27 cellular contexts compared by ENCODE assay signal in the genomic region with DNA sequence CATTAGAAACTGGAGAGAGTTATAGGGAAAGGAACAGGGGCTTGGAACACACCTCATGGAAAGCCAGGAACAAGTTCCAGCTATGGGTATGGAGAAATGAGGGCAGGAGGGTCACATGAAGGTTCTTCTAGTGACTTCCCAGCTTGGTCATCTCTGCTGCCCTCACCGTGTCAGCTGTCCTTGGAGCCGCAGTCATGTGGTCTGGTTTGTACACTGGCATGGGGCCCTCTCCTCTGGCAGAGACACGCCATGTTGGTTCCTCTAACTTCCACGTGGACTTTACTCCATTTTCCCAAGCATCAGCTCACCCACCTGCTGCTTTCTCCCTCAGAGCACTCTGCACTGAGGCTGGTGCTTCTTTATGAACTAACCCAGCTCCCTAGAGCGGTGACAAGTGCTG. TPM values are rescaled to one million over a fixed set of nuclear protein-coding genes. Genes with fewer than 3 reads are reported as not detected.
"Had no signal": no experiment of that assay in that cellular context is flagged by ENCODE, and none has a peak within 500 bp of the region (broad histone marks: within the 10 kb centered on the region; RNA-seq: fewer than 3 reads in every experiment).

No MANE protein-coding gene starts in this region.

- H3K27me3 Mint-ChIP-seq: activated CD4-positive, alpha-beta memory T cell treated with anti-CD3 and anti-CD28 coated beads for 36 hours; activated CD4-positive, alpha-beta T cell treated with anti-CD3 and anti-CD28 coated beads, Interleukin-2, amount 10 ng/mL, durations not matched to agents 7 days and 5 days; activated naive CD4-positive, alpha-beta T cell treated with anti-CD3 and anti-CD28 coated beads, Interleukin-2, amount 50 U/mL, for 24 hours had no signal

- DNase-seq: activated CD4-positive, alpha-beta memory T cell treated with anti-CD3 and anti-CD28 coated beads for 36 hours; activated CD4-positive, alpha-beta T cell treated with anti-CD3 and anti-CD28 coated beads, Interleukin-2, amount 10 ng/mL, durations not matched to agents 7 days and 5 days; activated CD4-positive, CD25-positive, alpha-beta regulatory T cell; activated naive CD4-positive, alpha-beta T cell; activated T-cell treated with anti-CD3 and anti-CD28 coated beads, Interleukin-2, amount 50 U/mL, for 72 hours; amniotic stem cell; brain microvascular endothelial cell; Karpas-422; MM.1S; NCI-H1105; NCI-H1436; NCI-H1694 treated with DMSO at 0.1 percent for 48 hours; NCI-H2029 treated with DMSO at 0.1 percent for 48 hours; NCI-H510A treated with DMSO at 0.1 percent for 48 hours; NCI-H69; Peyer's patch; Right ventricle myocardium superior; SJCRH30; SK-N-SH; T-helper 1 cell had no signal

- H3K27ac ChIP-seq: brain microvascular endothelial cell, cardiac muscle cell, Peyer's patch, RWPE1, SJCRH30, VCaP had no signal

- ATAC-seq: activated T-cell treated with anti-CD3 and anti-CD28 coated beads, Interleukin-2, amount 50 U/mL, for 72 hours had no signal

- H3K4me3 Mint-ChIP-seq: activated CD4-positive, alpha-beta memory T cell treated with anti-CD3 and anti-CD28 coated beads for 36 hours; activated CD4-positive, alpha-beta T cell treated with anti-CD3 and anti-CD28 coated beads, Interleukin-2, amount 10 ng/mL, durations not matched to agents 7 days and 5 days; activated naive CD4-positive, alpha-beta T cell treated with anti-CD3 and anti-CD28 coated beads, Interleukin-2, amount 50 U/mL, for 24 hours; activated T-cell treated with anti-CD3 and anti-CD28 coated beads, Interleukin-2, amount 50 U/mL, for 72 hours had no signal

- H3K36me3 Mint-ChIP-seq: activated naive CD4-positive, alpha-beta T cell treated with anti-CD3 and anti-CD28 coated beads, Interleukin-2, amount 50 U/mL, for 24 hours had no signal

- H3K4me3 ChIP-seq: cardiac muscle cell, Peyer's patch, SJCRH30 had no signal

- H3K4me2 ChIP-seq: SK-N-SH had no signal

- H3K27me3 ChIP-seq: brain microvascular endothelial cell, cardiac muscle cell, Peyer's patch, SJCRH30 had no signal

- H3K9me3 ChIP-seq: Peyer's patch, SJCRH30, SK-N-SH had no signal

- H3K27ac Mint-ChIP-seq: activated CD4-positive, alpha-beta memory T cell treated with anti-CD3 and anti-CD28 coated beads for 36 hours; activated CD4-positive, alpha-beta T cell treated with anti-CD3 and anti-CD28 coated beads, Interleukin-2, amount 10 ng/mL, durations not matched to agents 7 days and 5 days; activated naive CD4-positive, alpha-beta T cell treated with anti-CD3 and anti-CD28 coated beads, Interleukin-2, amount 50 U/mL, for 24 hours; activated T-cell treated with anti-CD3 and anti-CD28 coated beads, Interleukin-2, amount 50 U/mL, for 72 hours had no signal

- H3K36me3 ChIP-seq: SJCRH30 had no signal

- H3K4me1 ChIP-seq: Peyer's patch, SJCRH30 had no signal

- FAIRE-seq: astrocyte had no signal

- H3K9me3 Mint-ChIP-seq: activated CD4-positive, alpha-beta memory T cell treated with anti-CD3 and anti-CD28 coated beads for 36 hours; activated CD4-positive, alpha-beta T cell treated with anti-CD3 and anti-CD28 coated beads, Interleukin-2, amount 10 ng/mL, durations not matched to agents 7 days and 5 days; activated naive CD4-positive, alpha-beta T cell treated with anti-CD3 and anti-CD28 coated beads, Interleukin-2, amount 50 U/mL, for 24 hours; activated T-cell treated with anti-CD3 and anti-CD28 coated beads, Interleukin-2, amount 50 U/mL, for 72 hours had no signal

- H3K9ac ChIP-seq: SK-N-SH had no signal

RNA-seq across cellular contexts. Expression of a gene that starts 31.9 kb away (rescaled TPM):
- total RNA-seq: T-helper 2 cell treated with Interferon-gamma antibody and Interleukin-4, amounts not matched to agents 100 ng/mL and 5 ng/mL, for 36 hours had no signal

RNA-seq across cellular contexts. Expression of a gene that starts 48.1 kb away (rescaled TPM):
- total RNA-seq: activated CD4-positive, alpha-beta memory T cell treated with anti-CD3 and anti-CD28 coated beads for 36 hours; activated CD4-positive, alpha-beta T cell treated with anti-CD3 and anti-CD28 coated beads, Interleukin-2, amount 10 ng/mL, durations not matched to agents 7 days and 5 days; activated CD8-positive, alpha-beta memory T cell treated with anti-CD3 and anti-CD28 coated beads for 36 hours; activated T-cell treated with anti-CD3 and anti-CD28 coated beads, Interleukin-2, amount 50 U/mL, for 72 hours; astrocyte; cardiac muscle cell; Peyer's patch; Right ventricle myocardium superior; SJCRH30; T-helper 2 cell treated with Interferon-gamma antibody and Interleukin-4, amounts not matched to agents 100 ng/mL and 5 ng/mL, for 36 hours had no signal
- polyA plus RNA-seq: cardiac muscle cell, SK-N-SH had no signal
